ENCODE assay signal across 34 cellular contexts in the genomic region with DNA sequence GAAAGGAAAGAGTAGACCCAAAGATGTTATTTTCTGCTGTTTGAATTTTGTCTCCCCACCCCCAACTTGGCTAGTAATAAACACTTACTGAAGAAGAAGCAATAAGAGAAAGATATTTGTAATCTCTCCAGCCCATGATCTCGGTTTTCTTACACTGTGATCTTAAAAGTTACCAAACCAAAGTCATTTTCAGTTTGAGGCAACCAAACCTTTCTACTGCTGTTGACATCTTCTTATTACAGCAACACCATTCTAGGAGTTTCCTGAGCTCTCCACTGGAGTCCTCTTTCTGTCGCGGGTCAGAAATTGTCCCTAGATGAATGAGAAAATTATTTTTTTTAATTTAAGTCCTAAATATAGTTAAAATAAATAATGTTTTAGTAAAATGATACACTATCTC. TPM values are rescaled to one million over a fixed set of nuclear protein-coding genes. Genes with fewer than 3 reads are reported as not detected.
"Had no signal": no experiment of that assay in that cellular context is flagged by ENCODE, and none has a peak within 500 bp of the region (broad histone marks: within the 10 kb centered on the region; RNA-seq: fewer than 3 reads in every experiment).

No MANE protein-coding gene starts in this region.

- ATAC-seq: effector memory CD8-positive, alpha-beta T cell; esophagus mucosa; foreskin keratinocyte; gastroesophageal sphincter; heart right ventricle; left cardiac atrium; left lung; left ventricle myocardium superior; lower lobe of right lung; mucosa of descending colon had no signal

- H3K4me3 ChIP-seq: colonic mucosa, esophagus squamous epithelium, gastroesophageal sphincter, heart right ventricle, left lung, lower lobe of right lung, mucosa of descending colon had no signal

- H3K9me3 ChIP-seq: colonic mucosa, esophagus squamous epithelium, gastroesophageal sphincter, heart right ventricle, left lung, lower lobe of right lung, mucosa of descending colon had no signal

- H3K36me3 ChIP-seq: colonic mucosa had no signal

- H3K27ac Mint-ChIP-seq: dendritic cell treated with granulocyte-macrophage colony-stimulating factor and Interleukin-4, amounts not matched to agents 40 ng/mL and 50 ng/mL, for 4 days; effector memory CD8-positive, alpha-beta T cell; endodermal cell; mesothelial cell of epicardium; naive B cell had no signal

- H3K4me1 Mint-ChIP-seq: endodermal cell, mesothelial cell of epicardium, naive B cell had no signal

- H3K27me3 ChIP-seq: colonic mucosa, esophagus squamous epithelium, foreskin keratinocyte, gastroesophageal sphincter, heart right ventricle, left lung had no signal

- H3K4me3 Mint-ChIP-seq: dendritic cell treated with granulocyte-macrophage colony-stimulating factor and Interleukin-4, amounts not matched to agents 40 ng/mL and 50 ng/mL, for 4 days; effector memory CD8-positive, alpha-beta T cell; endodermal cell; mesothelial cell of epicardium; naive B cell had no signal

- H3K27ac ChIP-seq: colonic mucosa, epithelial cell of prostate, esophagus squamous epithelium, foreskin keratinocyte, gastroesophageal sphincter, heart right ventricle, left lung, lower lobe of right lung had no signal

- H3K4me1 ChIP-seq: colonic mucosa, esophagus squamous epithelium, foreskin keratinocyte, gastroesophageal sphincter, heart right ventricle, left lung had no signal

- H3K27me3 Mint-ChIP-seq: dendritic cell treated with granulocyte-macrophage colony-stimulating factor and Interleukin-4, amounts not matched to agents 40 ng/mL and 50 ng/mL, for 4 days had no signal

- DNase-seq: colonic mucosa; cortex of kidney; effector CD8-positive, alpha-beta T cell; effector memory CD8-positive, alpha-beta T cell; endodermal cell; erythroblast; esophagus squamous epithelium; foreskin keratinocyte; glutamatergic neuron; head of caudate nucleus; heart right ventricle; hippocampal formation; left cardiac atrium; left lung; left ventricle myocardium superior; lower lobe of right lung; mesenchymal stem cell; mucosa of descending colon; naive B cell had no signal

- H3K9me3 Mint-ChIP-seq: dendritic cell treated with granulocyte-macrophage colony-stimulating factor and Interleukin-4, amounts not matched to agents 40 ng/mL and 50 ng/mL, for 4 days; effector memory CD8-positive, alpha-beta T cell; endodermal cell; mesothelial cell of epicardium; naive B cell had no signal

- H3K36me3 Mint-ChIP-seq: mesothelial cell of epicardium, naive B cell had no signal

- FAIRE-seq: endometrium, frontal cortex, islet of Langerhans, keratinocyte had no signal

RNA-seq across cellular contexts. Expression of gene CLDN18, which starts 21.6 kb away (rescaled TPM):
- total RNA-seq: dermis microvascular lymphatic vessel endothelial cell, esophagus mucosa, foreskin keratinocyte, frontal cortex, gastroesophageal sphincter, glomerular endothelial cell, heart right ventricle, kidney epithelial cell, left ventricle myocardium superior, lung microvascular endothelial cell, mesenteric fat pad, mesothelial cell of epicardium, mucosa of descending colon, myocyte had no signal
- polyA plus RNA-seq: foreskin keratinocyte, keratinocyte had no signal
